9 cellular contexts compared by ENCODE assay signal in genomic region chr15:23866832-23867231, GRCh38.
A peak's percentile ranks its signal among the peaks of the same experiment; 100 is the strongest.
DNase-seq lines count a peak whose midpoint lies in the region; ATAC-seq and TF ChIP-seq lines count a peak whose summit lies in the region.
"Had no signal": no experiment of that assay in that cellular context is flagged by ENCODE, and none has a peak within 500 bp of the region (broad histone marks: within the 10 kb centered on the region; RNA-seq: fewer than 3 reads in every experiment).

No MANE protein-coding gene starts in this region.

- WGBS in liver: 32% methylated on average over 6 of the region's 6 CpGs

- no peak overlapping the region for H2AFZ ChIP-seq in KMS-11 (ENCODE audit: low read depth)

- TF ChIP-seq POLR2A in Peyer's patch (IDR thresholded peaks at IDR 0.05): no peak

- no peak overlapping the region for H3K4me2 ChIP-seq in KMS-11

- H3K4me3 ChIP-seq in BE2C (ENCODE audit: low read depth, low read length) (no peak overlapping the region), KMS-11 (IDR thresholded peaks at IDR 0.05; ENCODE audit: insufficient read depth, low read depth, low read length) (no peak overlapping the region), liver (ENCODE audit: low read depth in 1 of 3, low read length in 3 of 3) (no peak overlapping the region), Peyer's patch (no peak overlapping the region)

- H3K4me1 ChIP-seq in BE2C (no peaks in the 10 kb centered on the region), KMS-11 (ENCODE audit: low read depth, poor library complexity, severe bottlenecking) (no peaks in the 10 kb centered on the region), liver (ENCODE audit: control insufficient read depth in 4 of 4, insufficient read depth in 4 of 4, low read length in 3 of 4) (peaks cover 0 to 2% (median 0%) of the 10 kb centered on the region in 4 donors), Peyer's patch (no peaks in the 10 kb centered on the region)

- no peak overlapping the region for H3K9ac ChIP-seq in KMS-11
- no peak overlapping the region for H3K9ac ChIP-seq in liver (ENCODE audit: low read depth in 1 of 2, low read length in 2 of 2)

- H4K20me1 ChIP-seq in KMS-11 (ENCODE audit: insufficient read depth): no peaks in the 10 kb centered on the region

- H3K36me3 ChIP-seq in BE2C (no peaks in the 10 kb centered on the region), KMS-11 (ENCODE audit: insufficient read depth) (no peaks in the 10 kb centered on the region), liver (ENCODE audit: control insufficient read depth in 4 of 4, insufficient read depth in 3 of 4, low read depth in 1 of 4, low read length in 3 of 4) (no peaks in the 10 kb centered on the region), Peyer's patch (no peaks in the 10 kb centered on the region)

- DNase-seq in BE2C: peak; percentile 19
- DNase-seq in SHP77 treated with DMSO at 0.1 percent for 48 hours (lab: John Stamatoyannopoulos, UW): peak; percentile 10
- DNase-seq in Peyer's patch: no peak
- no peak for DNase-seq in T-helper 9 cell
- DNase-seq: activated gamma-delta T cell treated with Interleukin-2 at 50 U/mL for 16 hours had no signal

- H3K27me3 ChIP-seq in BE2C: no peaks in the 10 kb centered on the region
- H3K27me3 ChIP-seq in KMS-11 (ENCODE audit: insufficient read depth, low read depth): no peaks in the 10 kb centered on the region
- peaks cover 0 to 5% (median 0%) of the 10 kb centered on the region in 4 donors for H3K27me3 ChIP-seq in liver (ENCODE audit: control insufficient read depth in 4 of 4, insufficient read depth in 4 of 4, low read length in 3 of 4)
- no peaks in the 10 kb centered on the region for H3K27me3 ChIP-seq in Peyer's patch

- TF ChIP-seq RAD21 in liver (IDR thresholded peaks at IDR 0.05): peak; percentile 17 to 42

- H3K79me2 ChIP-seq in KMS-11 (ENCODE audit: insufficient read depth, low read depth): no peaks in the 10 kb centered on the region

- H3K27ac ChIP-seq in KMS-11 (no peak overlapping the region), liver (ENCODE audit: low read depth in 1 of 2, low read length in 2 of 2) (no peak overlapping the region), Peyer's patch (no peak overlapping the region)

- TF ChIP-seq CTCF in BE2C (IDR thresholded peaks at IDR 0.05; ENCODE audit: low read depth, low read length) (peak; percentile 53), KMS-11 (conservative IDR thresholded peaks at IDR 0.05; ENCODE audit: low read depth, low read length) (0 out of 2 replicates have a peak, but pooled peaks have one; percentile 40), liver (IDR thresholded peaks at IDR 0.05; ENCODE audit: low read depth, low read length, missing input control) (no peak), Peyer's patch (IDR thresholded peaks at IDR 0.05) (peak in 1 of 6 experiments; percentile 11)

- ATAC-seq in HG03135 (IDR thresholded peaks at IDR 0.05; ENCODE audit: unreplicated experiment) (no peak), HG03095 (IDR thresholded peaks at IDR 0.05; ENCODE audit: unreplicated experiment) (no peak)

- H3K9me3 ChIP-seq in BE2C: no peaks in the 10 kb centered on the region
- H3K9me3 ChIP-seq in liver (ENCODE audit: control insufficient read depth in 4 of 4, low read length in 3 of 4): no peaks in the 10 kb centered on the region
- no peaks in the 10 kb centered on the region for H3K9me3 ChIP-seq in Peyer's patch

TF ChIP-seq in liver, 16 proteins besides CTCF, POLR2A, EP300 and RAD21:
- TF ChIP-seq FOXA1 (IDR thresholded peaks at IDR 0.05) (no peak), YY1 (IDR thresholded peaks at IDR 0.05) (no peak), HNF4A (conservative IDR thresholded peaks at IDR 0.05) (no peak), JUND (IDR thresholded peaks at IDR 0.05) (no peak), RXRA (IDR thresholded peaks at IDR 0.05) (no peak), SP1 (IDR thresholded peaks at IDR 0.05) (no peak), REST (IDR thresholded peaks at IDR 0.05) (no peak), ATF3 (IDR thresholded peaks at IDR 0.05) (no peak), MAX (IDR thresholded peaks at IDR 0.05) (no peak), FOXA2 (IDR thresholded peaks at IDR 0.05) (no peak), HNF4G (IDR thresholded peaks at IDR 0.05) (no peak), TAF1 (conservative IDR thresholded peaks at IDR 0.05) (no peak), EGR1 (IDR thresholded peaks at IDR 0.05; ENCODE audit: low read depth in 2 of 2) (no peak), GABPA (IDR thresholded peaks at IDR 0.05 in 1 of 2, conservative IDR thresholded peaks at IDR 0.05 in 1 of 2) (no peak), ZBTB33 (IDR thresholded peaks at IDR 0.05) (no peak)

Comparison
In these comparisons a context has a peak if more than half of its experiments do, and no peak if none do; other contexts are left out.
1. DNase-seq: peak in BE2C (single experiment) and SHP77 treated with DMSO at 0.1 percent for 48 hours (single experiment); none in Peyer's patch (0 of 3) and T-helper 9 cell (single experiment).